Comparison of ENCODE assay signal across 12 cellular contexts in genomic region chr6:41585605-41586004, GRCh38. TPM values are rescaled to one million over a fixed set of nuclear protein-coding genes. Genes with fewer than 3 reads are reported as not detected.
"Had no signal": no experiment of that assay in that cellular context is flagged by ENCODE, and none has a peak within 500 bp of the region (broad histone marks: within the 10 kb centered on the region; RNA-seq: fewer than 3 reads in every experiment).

No MANE protein-coding gene starts in this region.

- H3K27me3 Mint-ChIP-seq: activated CD4-positive, alpha-beta T cell treated with anti-CD3 and anti-CD28 coated beads for 36 hours had no signal

- H3K4me3 Mint-ChIP-seq: activated CD4-positive, alpha-beta T cell treated with anti-CD3 and anti-CD28 coated beads for 36 hours; activated naive CD4-positive, alpha-beta T cell treated with anti-CD3 and anti-CD28 coated beads for 36 hours had no signal

- ATAC-seq: activated CD4-positive, alpha-beta T cell treated with anti-CD3 and anti-CD28 coated beads for 36 hours had no signal

- H3K36me3 ChIP-seq: neutrophil had no signal

- H3K4me2 ChIP-seq: smooth muscle cell had no signal

- DNase-seq: activated CD4-positive, alpha-beta T cell treated with anti-CD3 and anti-CD28 coated beads for 36 hours; activated naive CD4-positive, alpha-beta T cell treated with anti-CD3 and anti-CD28 coated beads for 36 hours; esophagus squamous epithelium; foreskin fibroblast; islet precursor cell; mesendoderm; T-helper 9 cell; trophoblast cell had no signal

- H3K4me3 ChIP-seq: esophagus squamous epithelium, smooth muscle cell had no signal

- H3K27ac Mint-ChIP-seq: activated CD4-positive, alpha-beta T cell treated with anti-CD3 and anti-CD28 coated beads for 36 hours; activated naive CD4-positive, alpha-beta T cell treated with anti-CD3 and anti-CD28 coated beads for 36 hours had no signal

- H3K9me3 ChIP-seq: esophagus squamous epithelium, neutrophil had no signal

- H3K27ac ChIP-seq: esophagus squamous epithelium, neutrophil, VCaP had no signal

- H3K9me3 Mint-ChIP-seq: activated naive CD4-positive, alpha-beta T cell treated with anti-CD3 and anti-CD28 coated beads for 36 hours had no signal

- H3K27me3 ChIP-seq: esophagus squamous epithelium, neutrophil had no signal

- H3K4me1 Mint-ChIP-seq: activated CD4-positive, alpha-beta T cell treated with anti-CD3 and anti-CD28 coated beads for 36 hours had no signal

RNA-seq across cellular contexts. Expression of gene MDFI, which starts 52.7 kb away (rescaled TPM):
- total RNA-seq: activated CD4-positive, alpha-beta T cell treated with anti-CD3 and anti-CD28 coated beads for 36 hours; activated naive CD4-positive, alpha-beta T cell treated with anti-CD3 and anti-CD28 coated beads for 36 hours; left lobe of liver had no signal
